10 cellular contexts compared by ENCODE assay signal in genomic region chr6:135212020-135212806, GRCh38. TPM values are rescaled to one million over a fixed set of nuclear protein-coding genes. Genes with fewer than 3 reads are reported as not detected.
DNase-seq lines count a peak whose midpoint lies in the region; ATAC-seq and TF ChIP-seq lines count a peak whose summit lies in the region.
"Had no signal": no experiment of that assay in that cellular context is flagged by ENCODE, and none has a peak within 500 bp of the region (broad histone marks: within the 10 kb centered on the region; RNA-seq: fewer than 3 reads in every experiment).

No MANE protein-coding gene starts in this region.

- H3K36me3 ChIP-seq in neural progenitor cell, result peaks cover 2% of the 10 kb centered on the region
- H3K36me3 ChIP-seq: cardiac muscle cell had no signal

- no peak overlapping the region for H3K4me2 ChIP-seq in neural progenitor cell

- peaks cover 3% of the 10 kb centered on the region for H3K9me3 ChIP-seq in neural progenitor cell (ENCODE audit: low read depth)

- no peak overlapping the region for H3K27ac ChIP-seq in neural progenitor cell
- H3K27ac ChIP-seq: cardiac muscle cell, parathyroid adenoma had no signal

- H2AFZ ChIP-seq in neural progenitor cell (replicated peaks), result no peak overlapping the region
- H2AFZ ChIP-seq: parathyroid adenoma had no signal

- no peaks in the 10 kb centered on the region for H4K20me1 ChIP-seq in neural progenitor cell (ENCODE audit: low read depth)

- DNase-seq in COLO829 (ENCODE audit: low spot score) (peak; percentile 46), KBM-7 (peak; percentile 56), mesothelial cell of epicardium (ENCODE audit: low spot score in 2 of 2, unreplicated experiment in 2 of 2) (no peak), neural progenitor cell (ENCODE audit: low spot score) (no peak), hypothalamus (lab: John Stamatoyannopoulos, UW) (no peak)
- DNase-seq in activated naive CD8-positive, alpha-beta T cell treated with anti-CD3 and anti-CD28 coated beads for 36 hours, result no peak
- DNase-seq: NCI-H345 had no signal

- no peak for ATAC-seq in GM18520 (IDR thresholded peaks at IDR 0.05; ENCODE audit: unreplicated experiment)

- no peak overlapping the region for H3K4me3 ChIP-seq in neural progenitor cell
- H3K4me3 ChIP-seq: cardiac muscle cell had no signal

- no peaks in the 10 kb centered on the region for H3K27me3 Mint-ChIP-seq in activated naive CD8-positive, alpha-beta T cell treated with anti-CD3 and anti-CD28 coated beads for 36 hours
- no peaks in the 10 kb centered on the region for H3K27me3 Mint-ChIP-seq in mesothelial cell of epicardium (ENCODE audit: low read depth)
- no peaks in the 10 kb centered on the region for H3K27me3 Mint-ChIP-seq in neural progenitor cell (ENCODE audit: insufficient read depth, low read depth)

- H3K79me2 ChIP-seq in neural progenitor cell (ENCODE audit: low read depth), result no peaks in the 10 kb centered on the region
- H3K79me2 ChIP-seq: parathyroid adenoma had no signal

- no peaks in the 10 kb centered on the region for H3K27me3 ChIP-seq in neural progenitor cell
- H3K27me3 ChIP-seq: cardiac muscle cell had no signal

- in situ Hi-C loops in KBM-7 (cut with MboI; ENCODE audit: low pct_unique_long_range_greater_than_20kb, low sequenced_read_pairs), result no loop called here

- peaks cover 60% of the 10 kb centered on the region for H3K36me3 Mint-ChIP-seq in activated naive CD8-positive, alpha-beta T cell treated with anti-CD3 and anti-CD28 coated beads for 36 hours
- H3K36me3 Mint-ChIP-seq in mesothelial cell of epicardium (peaks cover 4% of the 10 kb centered on the region), neural progenitor cell (peaks cover 6% of the 10 kb centered on the region)

- H3K4me1 ChIP-seq in neural progenitor cell, result no peaks in the 10 kb centered on the region

- peaks cover 34% of the 10 kb centered on the region for H3K4me1 Mint-ChIP-seq in activated naive CD8-positive, alpha-beta T cell treated with anti-CD3 and anti-CD28 coated beads for 36 hours
- H3K4me1 Mint-ChIP-seq in mesothelial cell of epicardium (peaks cover 10% of the 10 kb centered on the region), neural progenitor cell (no peaks in the 10 kb centered on the region)

- no peak overlapping the region for H3K9ac ChIP-seq in neural progenitor cell
- H3K9ac ChIP-seq: parathyroid adenoma had no signal

- H3F3A ChIP-seq in neural progenitor cell (ENCODE audit: low read depth), result no peaks in the 10 kb centered on the region

- H3K4me3 Mint-ChIP-seq in activated naive CD8-positive, alpha-beta T cell treated with anti-CD3 and anti-CD28 coated beads for 36 hours, result no peak overlapping the region
- H3K4me3 Mint-ChIP-seq in mesothelial cell of epicardium (no peak overlapping the region), neural progenitor cell (no peak overlapping the region)

- peak overlapping the region; percentile 52 for H3K27ac Mint-ChIP-seq in activated naive CD8-positive, alpha-beta T cell treated with anti-CD3 and anti-CD28 coated beads for 36 hours
- H3K27ac Mint-ChIP-seq in mesothelial cell of epicardium (peak overlapping the region; percentile 19), neural progenitor cell (no peak overlapping the region)

- H3K9me3 Mint-ChIP-seq in activated naive CD8-positive, alpha-beta T cell treated with anti-CD3 and anti-CD28 coated beads for 36 hours, result no peaks in the 10 kb centered on the region
- H3K9me3 Mint-ChIP-seq in mesothelial cell of epicardium, result no peaks in the 10 kb centered on the region
- H3K9me3 Mint-ChIP-seq in neural progenitor cell, result peaks cover 2% of the 10 kb centered on the region

- TF ChIP-seq CTCF in mesothelial cell of epicardium (IDR thresholded peaks at IDR 0.05; ENCODE audit: unreplicated experiment) (no peak), neural progenitor cell (IDR thresholded peaks at IDR 0.05) (no peak)

RNA-seq across cellular contexts. Expression of gene MYB, which starts 31.1 kb away (rescaled TPM):
- 10 to 100 TPM; 36.6 to 37.2 TPM for total RNA-seq in activated naive CD8-positive, alpha-beta T cell treated with anti-CD3 and anti-CD28 coated beads for 36 hours
- total RNA-seq in mesothelial cell of epicardium (1.6 to 2.4 TPM (median 2.0 TPM) in 3 replicates), neural progenitor cell (ENCODE audit: low replicate concordance) (3.0 and 3.3 TPM in 2 replicates)

Comparison
In these comparisons a context has a peak if more than half of its experiments do, and no peak if none do; other contexts are left out.
1. DNase-seq: peak in COLO829 (single experiment) and KBM-7 (single experiment); none in activated naive CD8-positive, alpha-beta T cell treated with anti-CD3 and anti-CD28 coated beads for 36 hours (single experiment), mesothelial cell of epicardium (0 of 2), neural progenitor cell (single experiment) and hypothalamus (0 of 51).